In genomic region chr11:119175493-119176077, GRCh38 we compare ENCODE assay signal across 2 cellular contexts.
TF ChIP-seq lines count a peak whose summit lies in the region.

No MANE protein-coding gene starts in this region.

TF ChIP-seq in HEK293, 187 proteins besides CTCF, POLR2A, EP300 and RAD21 (continued from another document):
- peak; percentile 83 for TF ChIP-seq ZBTB17 (tag by site-specific recombination; IDR thresholded peaks at IDR 0.05)
- TF ChIP-seq SP7 (tag by site-specific recombination; IDR thresholded peaks at IDR 0.05): peak; percentile 47; the same call in 1 of the 2 replicates
- no peak for TF ChIP-seq ZNF350 (tag by site-specific recombination; IDR thresholded peaks at IDR 0.05)
- peak; percentile 38; the same call in 1 of the 2 replicates for TF ChIP-seq ZNF366 (tag by site-specific recombination; conservative IDR thresholded peaks at IDR 0.05)
- no peak for TF ChIP-seq ZNF776 (tag by site-specific recombination; IDR thresholded peaks at IDR 0.05; ENCODE audit: borderline replicate concordance)
- TF ChIP-seq ZNF629 (tag by site-specific recombination; IDR thresholded peaks at IDR 0.05): 0 out of 2 replicates have a peak, but pooled peaks have one; percentile 28
- no peak for TF ChIP-seq ZNF112 (tag by site-specific recombination; IDR thresholded peaks at IDR 0.05)
- TF ChIP-seq ZNF544 (tag by site-specific recombination; IDR thresholded peaks at IDR 0.05): no peak
- no peak for TF ChIP-seq ZNF571 (tag by site-specific recombination; IDR thresholded peaks at IDR 0.05)
- no peak for TF ChIP-seq ZNF394 (tag by site-specific recombination; IDR thresholded peaks at IDR 0.05; ENCODE audit: borderline replicate concordance)
- TF ChIP-seq ZBTB49 (tag by site-specific recombination; IDR thresholded peaks at IDR 0.05; ENCODE audit: low read depth): no peak
- TF ChIP-seq INSM2 (tag by site-specific recombination; IDR thresholded peaks at IDR 0.05): no peak
TF ChIP-seq in HEK293: peak in this region for 5.

TF ChIP-seq in SK-N-SH, 30 proteins besides CTCF, POLR2A, EP300 and RAD21:
- TF ChIP-seq IRF3 (IDR thresholded peaks at IDR 0.05; ENCODE audit: low read depth, low read length) (no peak), RCOR1 (IDR thresholded peaks at IDR 0.05; ENCODE audit: low read length) (peak; percentile 43; the same call in 1 of the 2 replicates), JUND (IDR thresholded peaks at IDR 0.05) (peak; percentile 68), TAF1 (IDR thresholded peaks at IDR 0.05; ENCODE audit: borderline replicate concordance, low read depth, low read length) (no peak), TCF12 (IDR thresholded peaks at IDR 0.05) (peak; percentile 37; the same call in 1 of the 2 replicates), MXI1 (IDR thresholded peaks at IDR 0.05; ENCODE audit: low read depth, low read length) (no peak), FOXM1 (IDR thresholded peaks at IDR 0.05; ENCODE audit: low read depth) (no peak), SMC3 (IDR thresholded peaks at IDR 0.05; ENCODE audit: low read depth, low read length) (no peak), GABPA (IDR thresholded peaks at IDR 0.05; ENCODE audit: low read depth) (no peak), MAX (IDR thresholded peaks at IDR 0.05; ENCODE audit: low read depth) (no peak), PBX3 (IDR thresholded peaks at IDR 0.05) (peak; percentile 44), REST (IDR thresholded peaks at IDR 0.05; ENCODE audit: low read depth, low read length) (no peak), NRF1 (IDR thresholded peaks at IDR 0.05; ENCODE audit: low read depth, low read length) (no peak), POLR2AphosphoS5 (IDR thresholded peaks at IDR 0.05; ENCODE audit: low read depth, low read length) (no peak), FOSL2 (IDR thresholded peaks at IDR 0.05; ENCODE audit: borderline replicate concordance, low read depth) (peak; percentile 78), ELF1 (IDR thresholded peaks at IDR 0.05) (no peak), RFX5 (IDR thresholded peaks at IDR 0.05; ENCODE audit: low read length) (no peak), GATA2 (CRISPR knock-in tag; IDR thresholded peaks at IDR 0.05) (no peak)
